ENCODE assay signal across 11 cellular contexts in the genomic region with DNA sequence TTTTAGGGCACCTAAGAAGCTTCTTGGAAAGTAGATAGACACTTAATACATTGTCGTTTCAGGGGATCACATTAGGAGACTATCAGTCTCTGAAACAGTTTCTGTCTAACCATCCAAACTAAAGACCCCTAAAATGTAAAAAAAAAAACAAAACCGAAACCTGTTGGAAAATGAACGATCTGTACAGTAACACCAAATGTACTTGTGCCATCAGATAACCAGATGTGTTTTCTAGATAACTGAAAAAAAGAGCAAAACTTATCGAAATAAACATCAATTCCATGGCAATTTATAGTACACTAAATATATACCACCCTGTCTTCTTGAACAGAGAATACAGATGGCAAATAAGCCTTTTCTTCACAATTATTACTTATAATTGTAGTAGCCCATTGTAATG. TPM values are rescaled to one million over a fixed set of nuclear protein-coding genes. Genes with fewer than 3 reads are reported as not detected.
DNase-seq lines count a peak whose midpoint lies in the region; ATAC-seq and TF ChIP-seq lines count a peak whose summit lies in the region.
"Had no signal": no experiment of that assay in that cellular context is flagged by ENCODE, and none has a peak within 500 bp of the region (broad histone marks: within the 10 kb centered on the region; RNA-seq: fewer than 3 reads in every experiment).

No MANE protein-coding gene starts in this region.

- no peaks in the 10 kb centered on the region for H3K27me3 ChIP-seq in RWPE2 (ENCODE audit: insufficient read depth, poor library complexity, severe bottlenecking)

- POLR2A ChIA-PET in activated CD4-positive, alpha-beta T cell treated with anti-CD3 and anti-CD28 coated beads for 36 hours (lab: Charles Lee): no interaction called here

- CTCF ChIA-PET in activated CD4-positive, alpha-beta T cell treated with anti-CD3 and anti-CD28 coated beads for 36 hours (lab: Charles Lee): interaction anchor here (0.8 to 2.0 kb wide), 4 partner anchors 12 to 27 kb away, joined by 3 to 8 read pairs (median 4); no protein-coding TSS in a partner anchor

- H3K4me3 ChIP-seq in RWPE2 (ENCODE audit: severe bottlenecking) (peak overlapping the region; percentile 87), epithelial cell of proximal tubule (ENCODE audit: low read depth, low read length) (peak overlapping the region; percentile 75), skeletal muscle cell (ENCODE audit: low read depth, low read length) (peak overlapping the region; percentile 89)

- H3K4me3 Mint-ChIP-seq in activated CD4-positive, alpha-beta T cell treated with anti-CD3 and anti-CD28 coated beads for 36 hours: peak overlapping the region; percentile 81

- no peak for TF ChIP-seq CTCF in RWPE2 (IDR thresholded peaks at IDR 0.05; ENCODE audit: poor library complexity, severe bottlenecking)
- TF ChIP-seq CTCF in epithelial cell of proximal tubule (conservative IDR thresholded peaks at IDR 0.05; ENCODE audit: low read depth, low read length): no peak

- H3K27ac Mint-ChIP-seq in activated CD4-positive, alpha-beta T cell treated with anti-CD3 and anti-CD28 coated beads for 36 hours: peak overlapping the region; percentile 99

- no peak overlapping the region for H3K27ac ChIP-seq in RWPE2 (ENCODE audit: poor library complexity, severe bottlenecking)

- H3K9me3 Mint-ChIP-seq in activated CD4-positive, alpha-beta T cell treated with anti-CD3 and anti-CD28 coated beads for 36 hours (ENCODE audit: low read depth): no peaks in the 10 kb centered on the region

- H3K4me1 Mint-ChIP-seq in activated CD4-positive, alpha-beta T cell treated with anti-CD3 and anti-CD28 coated beads for 36 hours: peaks cover 62% of the 10 kb centered on the region

- peaks cover 61% of the 10 kb centered on the region for H3K36me3 Mint-ChIP-seq in activated CD4-positive, alpha-beta T cell treated with anti-CD3 and anti-CD28 coated beads for 36 hours (ENCODE audit: low read depth)

- no peaks in the 10 kb centered on the region for H3K27me3 Mint-ChIP-seq in activated CD4-positive, alpha-beta T cell treated with anti-CD3 and anti-CD28 coated beads for 36 hours

- H3K4me1 ChIP-seq in RWPE2 (ENCODE audit: insufficient read depth, poor library complexity, severe bottlenecking): no peaks in the 10 kb centered on the region

- H3K36me3 ChIP-seq in RWPE2 (ENCODE audit: low read depth): peaks cover 55% of the 10 kb centered on the region

- no peak for ATAC-seq in activated CD4-positive, alpha-beta T cell treated with anti-CD3 and anti-CD28 coated beads for 36 hours
- ATAC-seq in RWPE2 (ENCODE audit: low read depth) (no peak), GM18867 (IDR thresholded peaks at IDR 0.05; ENCODE audit: unreplicated experiment) (no peak)

- H3K9me3 ChIP-seq in RWPE2 (ENCODE audit: severe bottlenecking): no peaks in the 10 kb centered on the region

- no peak for DNase-seq in activated CD4-positive, alpha-beta T cell treated with anti-CD3 and anti-CD28 coated beads for 36 hours
- DNase-seq in activated CD4-positive, alpha-beta T cell treated with anti-CD3 and anti-CD28 coated beads for 1 hour: no peak
- no peak for DNase-seq in RWPE2 (ENCODE audit: low spot score)
- no peak for DNase-seq in epithelial cell of proximal tubule (ENCODE audit: low read depth)
- no peak for DNase-seq in skeletal muscle cell (ENCODE audit: low read depth)
- DNase-seq in T1000 (lab: John Stamatoyannopoulos, UW): no peak
- DNase-seq in OCI-M2 (lab: John Stamatoyannopoulos, UW; ENCODE audit: unreplicated experiment): no peak
- DNase-seq: NCI-H226, trophoblast cell had no signal

- intact Hi-C loops in activated CD4-positive, alpha-beta T cell treated with anti-CD3 and anti-CD28 coated beads for 36 hours (cut with DNase I, micrococcal nuclease): loop anchor here (5.0 kb wide), 2 partner anchors 218 to 977 kb away; a partner anchor contains a TSS

RNA-seq across cellular contexts. Expression of a gene that starts 2.0 kb away (rescaled TPM):
- total RNA-seq in activated CD4-positive, alpha-beta T cell treated with anti-CD3 and anti-CD28 coated beads for 36 hours: 1,000 to 10,000 TPM in 1 of 2 experiments, 100 to 1,000 TPM in 1; 918 to 1,852 TPM
- total RNA-seq in epithelial cell of proximal tubule: 1,091 and 1,244 TPM in 2 replicates

RNA-seq across cellular contexts. Expression of a gene that starts 50.9 kb away (rescaled TPM):
- total RNA-seq in activated CD4-positive, alpha-beta T cell treated with anti-CD3 and anti-CD28 coated beads for 36 hours: not detected
- total RNA-seq in epithelial cell of proximal tubule: not detected in 2 replicates
- total RNA-seq: glomerular endothelial cell had no signal
